ENCODE assay signal across 25 cellular contexts in the genomic region with DNA sequence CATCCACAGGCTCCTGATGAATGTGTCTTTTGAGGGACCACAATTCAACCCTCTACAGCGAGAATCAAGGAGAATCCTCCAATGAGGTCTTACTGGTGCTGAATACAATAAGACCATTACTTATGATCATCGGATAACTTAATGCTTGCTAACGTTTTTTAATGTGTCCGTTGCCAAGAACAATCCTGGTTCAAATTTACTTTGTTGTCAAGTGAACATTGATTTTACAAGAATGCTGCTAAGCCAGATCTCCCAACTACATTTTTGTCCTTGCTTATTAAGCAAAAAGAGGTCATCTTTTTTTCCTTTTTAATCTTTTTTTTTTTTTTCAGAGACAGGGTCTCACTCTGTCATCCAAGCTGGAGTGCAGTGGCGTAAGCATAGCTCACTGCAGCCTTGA.
"Had no signal": no experiment of that assay in that cellular context is flagged by ENCODE, and none has a peak within 500 bp of the region (broad histone marks: within the 10 kb centered on the region; RNA-seq: fewer than 3 reads in every experiment).

No MANE protein-coding gene starts in this region.

- DNase-seq: IMR-90, Karpas-422, KG1, MG63, NCI-H1092, NCI-H1105 treated with DMSO at 0.1 percent for 48 hours, NCI-H1417 treated with DMSO at 0.1 percent for 48 hours, NCI-H146, NCI-H1694 treated with DMSO at 0.1 percent for 48 hours, NCI-H2029, NCI-H2081 treated with DMSO at 0.1 percent for 48 hours, NCI-H2171, NCI-H226, NCI-H446, NCI-H510A, NCI-H524 treated with DMSO at 0.1 percent for 48 hours, NCI-H69, NCI-H774, Right ventricle myocardium superior, RPMI8226, SIG-M5 had no signal

- FAIRE-seq: RCC 7860 had no signal

- H3K4me3 ChIP-seq: MG63, SJSA1, SK-N-MC had no signal

- H3K27ac ChIP-seq: HL-60, SJSA1, SK-N-MC had no signal

- H3K9me3 ChIP-seq: MG63, SJSA1 had no signal

- H3K36me3 ChIP-seq: MG63, SJSA1 had no signal

- H3K27me3 ChIP-seq: SJSA1 had no signal
